ENCODE assay signal across 39 cellular contexts in the genomic region with DNA sequence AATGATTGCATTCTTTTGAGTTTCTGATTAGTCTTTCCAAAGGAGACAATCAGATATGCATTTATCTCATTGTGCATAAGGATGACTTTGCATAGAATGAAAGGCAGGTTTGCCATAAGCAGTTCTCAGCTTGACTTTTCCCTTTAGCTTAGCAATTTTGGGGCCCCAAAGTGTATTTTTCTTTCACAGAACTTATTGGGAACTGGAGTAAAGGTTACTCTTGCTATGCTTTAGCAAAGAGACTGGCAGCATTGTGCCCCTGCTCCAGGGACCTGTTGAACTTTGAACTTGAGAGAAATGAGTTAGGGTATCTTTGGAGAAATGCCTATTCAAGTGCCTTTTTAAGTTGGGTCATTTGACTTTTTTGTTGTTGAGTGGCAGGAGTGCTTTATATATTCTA. TPM values are rescaled to one million over a fixed set of nuclear protein-coding genes. Genes with fewer than 3 reads are reported as not detected.
"Had no signal": no experiment of that assay in that cellular context is flagged by ENCODE, and none has a peak within 500 bp of the region (broad histone marks: within the 10 kb centered on the region; RNA-seq: fewer than 3 reads in every experiment).

No MANE protein-coding gene starts in this region.

- H3K36me3 ChIP-seq: adrenal gland, ascending aorta, brain microvascular endothelial cell, breast epithelium, cardiac muscle cell had no signal

- ATAC-seq: activated naive CD4-positive, alpha-beta T cell treated with anti-CD3 and anti-CD28 coated beads, Interleukin-2, amount 50 U/mL, for 72 hours; activated naive CD8-positive, alpha-beta T cell treated with anti-CD3 and anti-CD28 coated beads, Interleukin-2, amount 50 U/mL, for 24 hours; activated T-cell treated with anti-CD3 and anti-CD28 coated beads, Interleukin-2, amount 50 U/mL, for 4 hours; activated T-cell treated with anti-CD3 and anti-CD28 coated beads, Interleukin-2, amount 50 U/mL, for 72 hours; activated T-helper 17 cell treated with anti-CD3 and anti-CD28 coated beads, Interleukin-2, amount 50 U/mL, for 72 hours; body of pancreas had no signal

- FAIRE-seq: astrocyte, bronchial epithelial cell had no signal

- H3K27me3 ChIP-seq: adrenal gland, ascending aorta, body of pancreas, brain microvascular endothelial cell, breast epithelium had no signal

- H3K9me3 ChIP-seq: adrenal gland, ascending aorta, body of pancreas had no signal

- H3K27ac ChIP-seq: adrenal gland, ascending aorta, body of pancreas, brain microvascular endothelial cell, breast epithelium, cardiac muscle cell had no signal

- H3K4me3 ChIP-seq: adrenal gland, ascending aorta, body of pancreas, breast epithelium, cardiac muscle cell had no signal

- DNase-seq: activated effector memory CD4-positive, alpha-beta T cell treated with anti-CD3 and anti-CD28 coated beads, Interleukin-2, amount 50 U/mL, for 16 hours; activated effector memory CD4-positive, alpha-beta T cell treated with Interleukin-2 at 50 U/mL for 16 hours; activated gamma-delta T cell; activated gamma-delta T cell treated with Interleukin-2 at 50 U/mL for 16 hours; activated naive CD4-positive, alpha-beta T cell; activated naive CD4-positive, alpha-beta T cell treated with anti-CD3 and anti-CD28 coated beads for 36 hours; activated naive CD4-positive, alpha-beta T cell treated with anti-CD3 and anti-CD28 coated beads, Interleukin-2, amount 10 ng/mL, durations not matched to agents 7 days and 5 days; activated naive CD4-positive, alpha-beta T cell treated with anti-CD3 and anti-CD28 coated beads, Interleukin-2, amount 50 U/mL, for 16 hours; activated naive CD4-positive, alpha-beta T cell treated with Interleukin-2 at 50 U/mL for 16 hours; activated naive CD8-positive, alpha-beta T cell treated with anti-CD3 and anti-CD28 coated beads for 36 hours; activated naive CD8-positive, alpha-beta T cell treated with anti-CD3 and anti-CD28 coated beads, Interleukin-2, amount 10 ng/mL, durations not matched to agents 7 days and 5 days; activated naive CD8-positive, alpha-beta T cell treated with anti-CD3 and anti-CD28 coated beads, Interleukin-2, amount 50 U/mL, for 24 hours; activated T-cell treated with anti-CD3 and anti-CD28 coated beads, Interleukin-2, amount 50 U/mL, for 1 hour; activated T-cell treated with anti-CD3 and anti-CD28 coated beads, Interleukin-2, amount 50 U/mL, for 24 hours; activated T-cell treated with anti-CD3 and anti-CD28 coated beads, Interleukin-2, amount 50 U/mL, for 4 hours; activated T-cell treated with anti-CD3 and anti-CD28 coated beads, Interleukin-2, amount 50 U/mL, for 48 hours; activated T-cell treated with anti-CD3 and anti-CD28 coated beads, Interleukin-2, amount 50 U/mL, for 72 hours; adrenal gland; amniotic stem cell; amygdala; anterior cingulate cortex; aorta; body of pancreas; brain microvascular endothelial cell; caudate nucleus; central memory CD4-positive, alpha-beta T cell; cerebellar nuclear complex had no signal

- H3K4me1 ChIP-seq: adrenal gland, breast epithelium had no signal

RNA-seq across cellular contexts. Expression of a gene that starts 17.0 kb away (rescaled TPM):
- total RNA-seq: activated naive CD4-positive, alpha-beta T cell treated with anti-CD3 and anti-CD28 coated beads for 36 hours; activated naive CD4-positive, alpha-beta T cell treated with anti-CD3 and anti-CD28 coated beads, Interleukin-2, amount 50 U/mL, for 72 hours; activated naive CD8-positive, alpha-beta T cell treated with anti-CD3 and anti-CD28 coated beads for 36 hours; activated naive CD8-positive, alpha-beta T cell treated with anti-CD3 and anti-CD28 coated beads, Interleukin-2, amount 10 ng/mL, durations not matched to agents 7 days and 5 days; activated T-cell treated with anti-CD3 and anti-CD28 coated beads, Interleukin-2, amount 50 U/mL, for 72 hours; activated T-helper 1 cell treated with anti-CD3 and anti-CD28 coated beads, Interleukin-12 subunit alpha, Interleukin-12 subunit beta, Interleukin-2, Interleukin-4 antibody, amounts not matched to agents 30 ng/mL and 10 ng/mL and 1 ng/mL, durations not matched to agents 14 hours and 24 hours and 36 hours; activated T-helper 17 cell treated with anti-CD3 and anti-CD28 coated beads, Interleukin-2, amount 50 U/mL, for 72 hours; activated T-helper 2 cell treated with anti-CD3 and anti-CD28 coated beads, Interferon-gamma antibody, Interleukin-2, Interleukin-4, amounts not matched to agents 10 μg/mL and 5 μg/mL and 100 μg/mL, durations not matched to agents 14 hours and 24 hours and 36 hours; aorta; astrocyte; body of pancreas; bronchial epithelial cell; cardiac muscle cell; cardiac septum; cerebellum had no signal
- polyA plus RNA-seq: aorta had no signal

RNA-seq across cellular contexts. Expression of a gene that starts 33.6 kb away (rescaled TPM):
- total RNA-seq: activated naive CD4-positive, alpha-beta T cell treated with anti-CD3 and anti-CD28 coated beads for 36 hours; activated naive CD4-positive, alpha-beta T cell treated with anti-CD3 and anti-CD28 coated beads, Interleukin-2, amount 50 U/mL, for 72 hours; activated naive CD8-positive, alpha-beta T cell treated with anti-CD3 and anti-CD28 coated beads, Interleukin-2, amount 10 ng/mL, durations not matched to agents 7 days and 5 days; activated T-cell treated with anti-CD3 and anti-CD28 coated beads, Interleukin-2, amount 50 U/mL, for 72 hours; activated T-helper 1 cell treated with anti-CD3 and anti-CD28 coated beads, Interleukin-12 subunit alpha, Interleukin-12 subunit beta, Interleukin-2, Interleukin-4 antibody, amounts not matched to agents 30 ng/mL and 10 ng/mL and 1 ng/mL, durations not matched to agents 14 hours and 24 hours and 36 hours; activated T-helper 17 cell treated with anti-CD3 and anti-CD28 coated beads, Interleukin-2, amount 50 U/mL, for 72 hours; aorta; ascending aorta; cardiac muscle cell; cardiac septum; cerebellum; chondrocyte had no signal
- polyA plus RNA-seq: cardiac muscle cell had no signal
